16 cellular contexts compared by ENCODE assay signal in genomic region chr7:122847871-122848473, GRCh38. TPM values are rescaled to one million over a fixed set of nuclear protein-coding genes. Genes with fewer than 3 reads are reported as not detected.
DNase-seq lines count a peak whose midpoint lies in the region; ATAC-seq, FAIRE-seq and TF ChIP-seq lines count a peak whose summit lies in the region.
"Had no signal": no experiment of that assay in that cellular context is flagged by ENCODE, and none has a peak within 500 bp of the region (broad histone marks: within the 10 kb centered on the region; RNA-seq: fewer than 3 reads in every experiment).

No MANE protein-coding gene starts in this region.

- no peak for FAIRE-seq in frontal cortex (lab: Jason Lieb, UNC)

- H4K20me1 ChIP-seq in H9 (ENCODE audit: control insufficient read depth, insufficient read depth, insufficient read length), result no peaks in the 10 kb centered on the region
- H4K20me1 ChIP-seq: BLaER1 had no signal

- H4K91ac ChIP-seq in H9 (ENCODE audit: insufficient read length, low read depth, low read length) (no peak overlapping the region), trophoblast cell (ENCODE audit: low read depth, low read length) (no peak overlapping the region)

- no peak overlapping the region for H2AFZ ChIP-seq in H9 (ENCODE audit: low read length)
- no peak overlapping the region for H2AFZ ChIP-seq in trophoblast cell (ENCODE audit: insufficient read depth, low read length, poor library complexity)

- no peak overlapping the region for H3T11ph ChIP-seq in H9 (ENCODE audit: low read length)

- no peak overlapping the region for H2BK12ac ChIP-seq in H9 (ENCODE audit: insufficient read length, low read depth, low read length)
- H2BK12ac ChIP-seq in trophoblast cell (ENCODE audit: low read length), result no peak overlapping the region

- no peaks in the 10 kb centered on the region for H3K79me2 ChIP-seq in H9 (ENCODE audit: insufficient read depth, low read length)
- no peaks in the 10 kb centered on the region for H3K79me2 ChIP-seq in trophoblast cell (ENCODE audit: control insufficient read depth, insufficient read depth, low read length, poor library complexity)

- no peak overlapping the region for H2BK15ac ChIP-seq in H9 (ENCODE audit: low read depth, low read length)

- H3K27me3 Mint-ChIP-seq in H9 (ENCODE audit: low read depth) (no peaks in the 10 kb centered on the region; the same call in 1 of the 2 replicates), endothelial cell (ENCODE audit: unreplicated experiment) (peaks cover 3% of the 10 kb centered on the region)
- H3K27me3 Mint-ChIP-seq: IgD-negative memory B cell had no signal

- DNase-seq in H9, result no peak
- no peak for DNase-seq in endothelial cell (ENCODE audit: low spot score)
- DNase-seq in iPS-NIHi7 (ENCODE audit: extremely low spot score), result peak; percentile 18
- peak; percentile 7 to 83 for DNase-seq in trophoblast cell
- DNase-seq in cerebellar nuclear complex (lab: John Stamatoyannopoulos, UW), result no peak
- no peak for DNase-seq in frontal cortex (ENCODE audit: low spot score in 2 of 2)
- DNase-seq: DMS 273 treated with DMSO at 0.1 percent for 48 hours; NCI-H1417 treated with DMSO at 0.1 percent for 48 hours; NCI-H2029; NCI-H524; NK-92 treated with Interleukin-12 subunit alpha and Interleukin-12 subunit beta, amount 100 ng/mL, for 24 hours; OCI-M1; RPMI8226 had no signal

- ATAC-seq in HG03565 (IDR thresholded peaks at IDR 0.05; ENCODE audit: unreplicated experiment), result no peak

- H3K27me3 ChIP-seq in H9 (ENCODE audit: insufficient read depth, low read length) (no peaks in the 10 kb centered on the region), trophoblast cell (ENCODE audit: insufficient read depth, low read length) (no peaks in the 10 kb centered on the region)
- H3K27me3 ChIP-seq: BLaER1 had no signal

- no peak overlapping the region for H3K4ac ChIP-seq in H9 (ENCODE audit: low read depth, low read length)
- H3K4ac ChIP-seq in trophoblast cell (ENCODE audit: low read depth, low read length), result no peak overlapping the region

- no peak overlapping the region for H3K4me3 Mint-ChIP-seq in H9
- H3K4me3 Mint-ChIP-seq in endothelial cell (ENCODE audit: unreplicated experiment), result no peak overlapping the region
- H3K4me3 Mint-ChIP-seq: IgD-negative memory B cell had no signal

- H2BK20ac ChIP-seq in H9 (ENCODE audit: low read depth, low read length, poor library complexity, severe bottlenecking), result no peak overlapping the region

- H3K79me1 ChIP-seq in H9 (ENCODE audit: insufficient read depth, low read depth, low read length, poor library complexity, severe bottlenecking) (no peaks in the 10 kb centered on the region), trophoblast cell (ENCODE audit: low read length) (no peaks in the 10 kb centered on the region)

- peak overlapping the region; percentile 31 for H3K27ac ChIP-seq in H9 (ENCODE audit: insufficient read length, low read depth, low read length)
- no peak overlapping the region for H3K27ac ChIP-seq in trophoblast cell (ENCODE audit: low read depth, low read length)
- H3K27ac ChIP-seq: BLaER1 had no signal

- H4K8ac ChIP-seq in H9 (replicated peaks; ENCODE audit: insufficient read length, low read depth, low read length) (no peak overlapping the region), trophoblast cell (ENCODE audit: low read depth, low read length) (no peak overlapping the region)

- no peaks in the 10 kb centered on the region for H3K23me2 ChIP-seq in H9 (ENCODE audit: insufficient read length, low read depth, low read length, poor library complexity, severe bottlenecking)

- H3K14ac ChIP-seq in H9 (ENCODE audit: insufficient read depth, low read length) (no peak overlapping the region), trophoblast cell (ENCODE audit: low read length) (no peak overlapping the region)

- no peak for TF ChIP-seq CTCF in H9 (conservative IDR thresholded peaks at IDR 0.05)
- TF ChIP-seq CTCF in endothelial cell (IDR thresholded peaks at IDR 0.05; ENCODE audit: unreplicated experiment), result no peak

- H4K12ac ChIP-seq in trophoblast cell (ENCODE audit: low read depth, low read length), result no peak overlapping the region

- H3K4me3 ChIP-seq in trophoblast cell (ENCODE audit: low read depth, low read length), result no peak overlapping the region
- H3K4me3 ChIP-seq: BLaER1 had no signal

- no peak overlapping the region for H3K4me2 ChIP-seq in H9 (ENCODE audit: insufficient read depth, insufficient read length, low read length)
- H3K4me2 ChIP-seq in trophoblast cell (ENCODE audit: low read length), result no peak overlapping the region
- H3K4me2 ChIP-seq: BLaER1 had no signal

- H3K23ac ChIP-seq in H9 (ENCODE audit: insufficient read length, low read depth, low read length) (no peak overlapping the region), trophoblast cell (ENCODE audit: low read length) (no peak overlapping the region)

- H3K9ac ChIP-seq in H9 (ENCODE audit: extremely low read depth, insufficient read length, low read length) (no peak overlapping the region), trophoblast cell (ENCODE audit: low read length) (no peak overlapping the region)
- H3K9ac ChIP-seq: BLaER1 had no signal

- H3K9me3 ChIP-seq in H9 (ENCODE audit: control insufficient read depth, low read depth, low read length) (no peaks in the 10 kb centered on the region), trophoblast cell (ENCODE audit: insufficient read depth, low read depth, low read length) (no peaks in the 10 kb centered on the region)
- H3K9me3 ChIP-seq: BLaER1 had no signal

- H2BK120ac ChIP-seq in H9 (ENCODE audit: low read depth, low read length, poor library complexity, severe bottlenecking) (no peak overlapping the region), trophoblast cell (ENCODE audit: insufficient read depth, low read length, poor library complexity) (no peak overlapping the region)

- H3K4me1 ChIP-seq in H9 (ENCODE audit: insufficient read depth, low read length) (peaks cover 3% of the 10 kb centered on the region; the same call in 1 of the 2 replicates), trophoblast cell (ENCODE audit: control insufficient read depth in 1 of 2, insufficient read depth in 2 of 2, low read length in 2 of 2) (no peaks in the 10 kb centered on the region)
- H3K4me1 ChIP-seq: BLaER1 had no signal

- H3K27ac Mint-ChIP-seq in H9 (peak overlapping the region in 1 of 3 experiments; percentile 29; a peak in 1 of 7 replicates), endothelial cell (ENCODE audit: unreplicated experiment) (peak overlapping the region; percentile 26)
- H3K27ac Mint-ChIP-seq: IgD-negative memory B cell had no signal

- H2BK5ac ChIP-seq in H9 (ENCODE audit: insufficient read length, low read length) (no peak overlapping the region), trophoblast cell (ENCODE audit: low read depth, low read length, poor library complexity) (no peak overlapping the region)

- H3K56ac ChIP-seq in H9 (ENCODE audit: insufficient read length, low read depth, low read length), result no peak overlapping the region

- no peaks in the 10 kb centered on the region; a peak in 2 of 5 replicates for H3K9me3 Mint-ChIP-seq in H9
- H3K9me3 Mint-ChIP-seq in endothelial cell (ENCODE audit: unreplicated experiment), result no peaks in the 10 kb centered on the region

- H3K18ac ChIP-seq in H9 (ENCODE audit: insufficient read length, low read depth, low read length) (no peak overlapping the region), trophoblast cell (ENCODE audit: low read length) (no peak overlapping the region)

- H3K4me1 Mint-ChIP-seq in H9, result peaks cover 12 to 18% of the 10 kb centered on the region in 2 experiments
- H3K4me1 Mint-ChIP-seq in endothelial cell (ENCODE audit: unreplicated experiment), result peaks cover 37% of the 10 kb centered on the region
- H3K4me1 Mint-ChIP-seq: IgD-negative memory B cell had no signal

- H3K36me3 ChIP-seq in trophoblast cell (ENCODE audit: control insufficient read depth in 1 of 2, insufficient read depth in 2 of 2, low read length in 2 of 2), result no peaks in the 10 kb centered on the region
- H3K36me3 ChIP-seq: BLaER1 had no signal

- WGBS in H9 (ENCODE audit: extremely low coverage, insufficient read length, low lambda C conversion rate), result no CpG with 5 or more reads among the region's 3 CpGs
- WGBS in trophoblast cell (ENCODE audit: extremely low coverage, insufficient coverage, insufficient read length), result no CpG with 5 or more reads among the region's 3 CpGs

- H4K5ac ChIP-seq in H9 (ENCODE audit: insufficient read length, low read depth, low read length), result no peak overlapping the region

- H3K36me3 Mint-ChIP-seq in H9 (ENCODE audit: insufficient read depth in 1 of 3, low read depth in 3 of 3) (peaks cover 3 to 9% (median 7%) of the 10 kb centered on the region in 3 experiments; a peak in 6 of 7 replicates), endothelial cell (ENCODE audit: low read depth, unreplicated experiment) (peaks cover 17% of the 10 kb centered on the region)
- H3K36me3 Mint-ChIP-seq: IgD-negative memory B cell had no signal

- H2AK5ac ChIP-seq in H9 (ENCODE audit: insufficient read length, low read length) (no peak overlapping the region), trophoblast cell (ENCODE audit: low read length) (no peak overlapping the region)

RNA-seq across cellular contexts. Expression of gene CADPS2, which starts 38.3 kb away (rescaled TPM):
- 7.1 and 8.1 TPM in 2 replicates for total RNA-seq in H9 (2021)
- 27.8 TPM for total RNA-seq in endothelial cell (ENCODE audit: unreplicated experiment)
- polyA plus RNA-seq in trophoblast cell (2013), result 0.79 and 1.00 TPM in 2 replicates
- 9.8 TPM for total RNA-seq in frontal cortex
- polyA plus RNA-seq: IgD-negative memory B cell had no signal

Comparison
In these comparisons a context has a peak if more than half of its experiments do, and no peak if none do; other contexts are left out.
1. DNase-seq: peak in iPS-NIHi7 (single experiment) and trophoblast cell (2 of 2); none in H9 (single experiment), endothelial cell (single experiment), cerebellar nuclear complex (0 of 2) and frontal cortex (0 of 2).